ENCODE assay signal across 31 cellular contexts in the genomic region with DNA sequence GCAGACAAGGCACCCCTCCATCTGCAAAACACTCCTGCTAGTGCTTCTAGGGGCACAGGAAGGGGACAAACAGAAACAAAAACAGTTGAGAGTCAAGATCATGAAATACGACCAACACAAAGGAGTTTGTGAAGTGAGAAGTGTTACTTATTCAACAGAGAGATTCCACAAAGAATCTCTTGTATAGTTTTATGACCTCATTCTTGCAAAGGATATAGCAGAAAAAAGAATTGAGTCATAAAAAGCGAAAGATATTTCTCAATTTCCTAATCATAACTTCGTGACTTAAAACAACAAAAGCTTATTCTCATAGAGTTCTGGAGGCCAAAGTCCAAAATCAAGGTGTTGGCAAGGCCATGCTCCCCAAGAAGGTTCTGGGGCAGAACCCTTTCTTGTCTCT. TPM values are rescaled to one million over a fixed set of nuclear protein-coding genes. Genes with fewer than 3 reads are reported as not detected.
DNase-seq lines count a peak whose midpoint lies in the region; ATAC-seq and TF ChIP-seq lines count a peak whose summit lies in the region.
"Had no signal": no experiment of that assay in that cellular context is flagged by ENCODE, and none has a peak within 500 bp of the region (broad histone marks: within the 10 kb centered on the region; RNA-seq: fewer than 3 reads in every experiment).

No MANE protein-coding gene starts in this region.

- H3K27ac ChIP-seq in ACC112 (ENCODE audit: low read depth, low read length) (no peak overlapping the region), adrenal gland (no peak overlapping the region), brain microvascular endothelial cell (no peak overlapping the region)
- H3K27ac ChIP-seq: colonic mucosa, gastroesophageal sphincter, Peyer's patch, right atrium auricular region, spleen, testis, VCaP had no signal

- no peaks in the 10 kb centered on the region for H3K79me2 ChIP-seq in ACC112 (ENCODE audit: control insufficient read depth, insufficient read depth, low read length, unreplicated experiment)

- DNase-seq in LoVo (ENCODE audit: low spot score): peak; percentile 22
- DNase-seq in choroid plexus epithelial cell (ENCODE audit: low read depth): peak; percentile 24
- DNase-seq in iris pigment epithelial cell (ENCODE audit: low read depth): peak; percentile 30
- no peak for DNase-seq in adrenal gland
- DNase-seq in foreskin fibroblast: no peak
- DNase-seq in brain microvascular endothelial cell: no peak
- DNase-seq: 8988T; activated CD4-positive, alpha-beta T cell treated with anti-CD3 and anti-CD28 coated beads for 36 hours; activated CD8-positive, alpha-beta memory T cell treated with anti-CD3 and anti-CD28 coated beads, Interleukin-2, amount 50 U/mL, for 48 hours; activated CD8-positive, alpha-beta T cell treated with anti-CD3 and anti-CD28 coated beads for 36 hours; activated naive CD4-positive, alpha-beta T cell treated with anti-CD3 and anti-CD28 coated beads for 36 hours; amniotic stem cell; colonic mucosa; effector CD8-positive, alpha-beta T cell; Karpas-422; NCI-H146; Peyer's patch; SHP77 treated with DMSO at 0.1 percent for 48 hours; spleen; stimulated activated CD4-positive, alpha-beta T cell treated with anti-CD3 and anti-CD28 coated beads, Interleukin-2, amount 100 ng/mL, for 24 hours; stimulated activated CD8-positive, alpha-beta memory T cell treated with anti-CD3 and anti-CD28 coated beads, Interleukin-4, amount 100 ng/mL, for 48 hours; T-helper 9 cell; testis had no signal

- H3K4me3 ChIP-seq in ACC112 (ENCODE audit: low read depth, low read length): no peak overlapping the region
- no peak overlapping the region for H3K4me3 ChIP-seq in choroid plexus epithelial cell (ENCODE audit: low read depth, low read length)
- H3K4me3 ChIP-seq in adrenal gland: no peak overlapping the region
- H3K4me3 ChIP-seq in foreskin fibroblast (ENCODE audit: low read depth in 1 of 2, low read length in 2 of 2): no peak overlapping the region
- H3K4me3 ChIP-seq in brain microvascular endothelial cell (ENCODE audit: low read depth, low read length): no peak overlapping the region
- H3K4me3 ChIP-seq: colonic mucosa, gastroesophageal sphincter, lung, Peyer's patch, right atrium auricular region, spleen, testis had no signal

- peaks cover 6% of the 10 kb centered on the region for H3K4me1 ChIP-seq in ACC112 (ENCODE audit: control insufficient read depth, insufficient read depth, low read length, unreplicated experiment)
- no peaks in the 10 kb centered on the region for H3K4me1 ChIP-seq in adrenal gland (replicated peaks in 1 of 2)
- H3K4me1 ChIP-seq: colonic mucosa, gastroesophageal sphincter, right atrium auricular region, testis had no signal

- no peaks in the 10 kb centered on the region for H3K27me3 ChIP-seq in ACC112 (ENCODE audit: insufficient read depth, low read length)
- no peaks in the 10 kb centered on the region for H3K27me3 ChIP-seq in adrenal gland
- H3K27me3 ChIP-seq in brain microvascular endothelial cell (replicated peaks): no peaks in the 10 kb centered on the region
- H3K27me3 ChIP-seq: colonic mucosa, gastroesophageal sphincter, Peyer's patch, right atrium auricular region, spleen, testis had no signal

- intact Hi-C loops in adrenal gland (cut with DNase I): no loop called here

- H3K36me3 ChIP-seq in ACC112 (ENCODE audit: insufficient read depth, low read length): no peaks in the 10 kb centered on the region
- H3K36me3 ChIP-seq in adrenal gland (replicated peaks in 1 of 2): no peaks in the 10 kb centered on the region
- H3K36me3 ChIP-seq in brain microvascular endothelial cell (replicated peaks): no peaks in the 10 kb centered on the region
- H3K36me3 ChIP-seq: colonic mucosa, gastroesophageal sphincter, Peyer's patch, right atrium auricular region, spleen had no signal

- H3K9me3 ChIP-seq in adrenal gland (replicated peaks in 1 of 3): no peaks in the 10 kb centered on the region
- H3K9me3 ChIP-seq: colonic mucosa, gastroesophageal sphincter, Peyer's patch, right atrium auricular region, spleen, testis had no signal

- no peak for TF ChIP-seq POLR2A in adrenal gland (IDR thresholded peaks at IDR 0.05)

- in situ Hi-C loops in brain microvascular endothelial cell (cut with HindIII; ENCODE audit: low pct_ligation_motif_present, low sequenced_read_pairs): no loop called here

- 60 to 75% (median 69%) methylated on average over 3 of the region's 3 CpGs for WGBS in adrenal gland, 4 donors

- peak overlapping the region; percentile 29 for H2AFZ ChIP-seq in ACC112 (ENCODE audit: low read length, unreplicated experiment)

- TF ChIP-seq CTCF in choroid plexus epithelial cell (conservative IDR thresholded peaks at IDR 0.05; ENCODE audit: low read depth, low read length) (no peak), adrenal gland (IDR thresholded peaks at IDR 0.05) (no peak), foreskin fibroblast (IDR thresholded peaks at IDR 0.05; ENCODE audit: low read depth, low read length) (no peak), brain microvascular endothelial cell (IDR thresholded peaks at IDR 0.05; ENCODE audit: low read depth, low read length, missing control alignments) (no peak)

- ATAC-seq in HG02973 (IDR thresholded peaks at IDR 0.05; ENCODE audit: unreplicated experiment): no peak
- ATAC-seq: activated CD4-positive, alpha-beta T cell treated with anti-CD3 and anti-CD28 coated beads for 36 hours; activated CD8-positive, alpha-beta T cell treated with anti-CD3 and anti-CD28 coated beads for 36 hours; gastroesophageal sphincter; HepG2 had no signal

RNA-seq across cellular contexts. Expression of gene TIGD4, which starts 40.7 kb away (rescaled TPM):
- total RNA-seq in adrenal gland: 1 to 10 TPM in 1 of 8 donors, under 1 TPM in 6, not detected in 1; 0.28 to 2.0 (median 0.34) TPM
- polyA plus RNA-seq in adrenal gland: under 1 TPM; 0.08 to 0.60 (median 0.10) TPM

RNA-seq across cellular contexts. Expression of gene ARFIP1, which starts 40.9 kb away (rescaled TPM):
- total RNA-seq in adrenal gland: 10 to 100 TPM; 19.1 to 33.5 (median 28.3) TPM
- polyA plus RNA-seq in adrenal gland: 10 to 100 TPM; 15.2 to 43.3 (median 23.8) TPM

RNA-seq across cellular contexts. Expression of gene TMEM154, which starts 59.0 kb away (rescaled TPM):
- total RNA-seq in adrenal gland: 1 to 10 TPM in 1 of 8 donors, under 1 TPM in 6, not detected in 1; 0.11 to 3.6 (median 0.83) TPM
- under 1 TPM; 0.10 to 0.22 (median 0.16) TPM for polyA plus RNA-seq in adrenal gland
- total RNA-seq: HepG2 had no signal
- polyA plus RNA-seq: neural cell had no signal

Comparison
In these comparisons a context has a peak if more than half of its experiments do, and no peak if none do; other contexts are left out.
1. DNase-seq: peak in LoVo (single experiment), choroid plexus epithelial cell (single experiment) and iris pigment epithelial cell (single experiment); none in adrenal gland (0 of 7), foreskin fibroblast (0 of 2) and brain microvascular endothelial cell (single experiment).